In genomic region chr18:26415041-26415440, GRCh38 we compare ENCODE assay signal across 14 cellular contexts.
"Had no signal": no experiment of that assay in that cellular context is flagged by ENCODE, and none has a peak within 500 bp of the region (broad histone marks: within the 10 kb centered on the region; RNA-seq: fewer than 3 reads in every experiment).

No MANE protein-coding gene starts in this region.

- ATAC-seq: activated CD4-positive, CD25-positive, alpha-beta regulatory T cell treated with anti-CD3 and anti-CD28 coated beads, Interleukin-2, amount 50 U/mL, for 24 hours; activated naive CD8-positive, alpha-beta T cell treated with anti-CD3 and anti-CD28 coated beads, Interleukin-2, amount 50 U/mL, for 24 hours; activated T-helper 17 cell treated with anti-CD3 and anti-CD28 coated beads, Interleukin-2, amount 50 U/mL, for 72 hours; natural killer cell treated with Interleukin-12 subunit alpha and Interleukin-12 subunit beta and Interleukin-15 and Interleukin-18, amount 100 ng/mL, for 72 hours; stimulated activated naive CD8-positive, alpha-beta T cell treated with anti-CD3 and anti-CD28 coated beads, Interleukin-15, Interleukin-2, amounts not matched to agents 100 U/mL and 50 U/mL, for 24 hours had no signal

- DNase-seq: activated naive CD4-positive, alpha-beta T cell treated with anti-CD3 and anti-CD28 coated beads for 36 hours; activated naive CD8-positive, alpha-beta T cell treated with anti-CD3 and anti-CD28 coated beads, Interleukin-2, amount 50 U/mL, for 24 hours; dorsolateral prefrontal cortex; erythroblast; immature natural killer cell; mesendoderm; nucleus accumbens; stimulated activated CD4-positive, alpha-beta T cell treated with anti-CD3 and anti-CD28 coated beads, Interleukin-4, amount 100 ng/mL, for 4 hours; stimulated activated naive CD8-positive, alpha-beta T cell treated with anti-CD3 and anti-CD28 coated beads, Interleukin-15, Interleukin-2, amounts not matched to agents 100 U/mL and 50 U/mL, for 24 hours; SW 1271 had no signal

- H3K27me3 ChIP-seq: dorsolateral prefrontal cortex had no signal

- H3K27ac ChIP-seq: dorsolateral prefrontal cortex, skin epidermis had no signal

- H3K4me3 ChIP-seq: dorsolateral prefrontal cortex, skin epidermis had no signal
